8 cellular contexts compared by ENCODE assay signal in genomic region chr5:134145779-134146581, GRCh38. TPM values are rescaled to one million over a fixed set of nuclear protein-coding genes. Genes with fewer than 3 reads are reported as not detected.
A peak's percentile ranks its signal among the peaks of the same experiment; 100 is the strongest.
DNase-seq lines count a peak whose midpoint lies in the region; ATAC-seq, FAIRE-seq and TF ChIP-seq lines count a peak whose summit lies in the region.

No MANE protein-coding gene starts in this region.

- H3K27ac Mint-ChIP-seq in activated T-cell treated with anti-CD3 and anti-CD28 coated beads, Interleukin-2, amount 50 U/mL, for 72 hours, result peak overlapping the region; percentile 35
- H3K27ac Mint-ChIP-seq in neural crest cell (ENCODE audit: unreplicated experiment), result no peak overlapping the region

- POLR2A ChIA-PET in A673 (lab: Charles Lee; ENCODE audit: low non-redundant PET), result no interaction called here

- CTCF ChIA-PET in A673 (lab: Charles Lee), result interaction anchor here (0.6 to 2.1 kb wide), 3 partner anchors 65 to 106 kb away, joined by 3 to 13 read pairs (median 4); no protein-coding TSS in a partner anchor

- H3K9me3 Mint-ChIP-seq in activated T-cell treated with anti-CD3 and anti-CD28 coated beads, Interleukin-2, amount 50 U/mL, for 72 hours, result no peaks in the 10 kb centered on the region
- H3K9me3 Mint-ChIP-seq in neural crest cell, result no peaks in the 10 kb centered on the region

- peaks cover 46% of the 10 kb centered on the region for H3K36me3 ChIP-seq in A673 (ENCODE audit: insufficient read depth, low read length, poor library complexity, severe bottlenecking)

- peak; percentile 79 for DNase-seq in A673 (ENCODE audit: low spot score)
- peak; percentile 56 for DNase-seq in GM12892 (ENCODE audit: insufficient read length)
- peak; percentile 64 for DNase-seq in RCC 7860 (ENCODE audit: low spot score)
- DNase-seq in activated T-cell treated with anti-CD3 and anti-CD28 coated beads, Interleukin-2, amount 50 U/mL, for 72 hours, result peak; percentile 84 to 86
- DNase-seq in fibroblast of peridontal ligament (ENCODE audit: extremely low read depth), result peak; percentile 71
- DNase-seq in neural crest cell (ENCODE audit: low read depth, low spot score), result peak; percentile 87
- DNase-seq in substantia nigra (lab: John Stamatoyannopoulos, UW), result peak in 43 of 49 donors; percentile 23 to 87 (median 70)

- peak; percentile 36; the same call in 1 of the 2 replicates for TF ChIP-seq POLR2A in GM12892 (IDR thresholded peaks at IDR 0.05; ENCODE audit: low read depth, low read length)

- intact Hi-C loops in A673 (cut with micrococcal nuclease; ENCODE audit: unreplicated experiment), result loop anchor here (1.0 kb wide), 1 partner anchor 107 kb away; no protein-coding TSS in a partner anchor

- H3K4me3 Mint-ChIP-seq in activated T-cell treated with anti-CD3 and anti-CD28 coated beads, Interleukin-2, amount 50 U/mL, for 72 hours, result no peak overlapping the region
- H3K4me3 Mint-ChIP-seq in neural crest cell, result peak overlapping the region; percentile 15

- peak; percentile 57 for ATAC-seq in HG03571 (IDR thresholded peaks at IDR 0.05; ENCODE audit: unreplicated experiment)
- peak; percentile 72 to 81 for ATAC-seq in activated T-cell treated with anti-CD3 and anti-CD28 coated beads, Interleukin-2, amount 50 U/mL, for 72 hours (replicated peaks in 1 of 2)

- FAIRE-seq in GM12892 (lab: Jason Lieb, UNC) (peak; percentile 91), RCC 7860 (lab: Jason Lieb, UNC) (no peak)

- peak; percentile 91 for TF ChIP-seq CTCF in A673 (conservative IDR thresholded peaks at IDR 0.05; ENCODE audit: low read depth, low read length)
- peak; percentile 86 for TF ChIP-seq CTCF in neural crest cell (conservative IDR thresholded peaks at IDR 0.05)

- H3K27me3 ChIP-seq in A673 (replicated peaks; ENCODE audit: insufficient read depth, low read depth, low read length, poor library complexity), result no peaks in the 10 kb centered on the region

- H3K4me1 Mint-ChIP-seq in activated T-cell treated with anti-CD3 and anti-CD28 coated beads, Interleukin-2, amount 50 U/mL, for 72 hours (ENCODE audit: low read depth), result peaks cover 54% of the 10 kb centered on the region
- peaks cover 21% of the 10 kb centered on the region for H3K4me1 Mint-ChIP-seq in neural crest cell

- H3K4me3 ChIP-seq in A673 (ENCODE audit: low read depth, low read length, poor library complexity, severe bottlenecking), result no peak overlapping the region

- H3K27me3 Mint-ChIP-seq in activated T-cell treated with anti-CD3 and anti-CD28 coated beads, Interleukin-2, amount 50 U/mL, for 72 hours (ENCODE audit: low read depth), result no peaks in the 10 kb centered on the region
- H3K27me3 Mint-ChIP-seq in neural crest cell (ENCODE audit: low read depth), result no peaks in the 10 kb centered on the region

- H3K4me1 ChIP-seq in A673 (ENCODE audit: insufficient read depth, low read length, poor library complexity, severe bottlenecking), result no peaks in the 10 kb centered on the region

- H3K27ac ChIP-seq in A673 (ENCODE audit: low read depth, low read length, poor library complexity, severe bottlenecking) (no peak overlapping the region), substantia nigra (ENCODE audit: low read depth, low read length, poor library complexity, severe bottlenecking) (no peak overlapping the region)

- BruUV-seq in A673 (replicated peaks; lab: Mats Ljungman, UMichigan), result no TSS peak

- H3K9me3 ChIP-seq in A673 (ENCODE audit: low read depth, low read length, poor library complexity, severe bottlenecking), result no peaks in the 10 kb centered on the region

- peaks cover 11 to 22% of the 10 kb centered on the region in 2 donors for H3K36me3 Mint-ChIP-seq in activated T-cell treated with anti-CD3 and anti-CD28 coated beads, Interleukin-2, amount 50 U/mL, for 72 hours (ENCODE audit: insufficient read depth in 2 of 2)
- no peaks in the 10 kb centered on the region for H3K36me3 Mint-ChIP-seq in neural crest cell (ENCODE audit: low read depth)

RNA-seq across cellular contexts. Expression of gene SKP1, which starts 30.8 kb away (rescaled TPM):
- total RNA-seq in A673 (2021) (409 and 465 TPM in 2 replicates), neural crest cell (329 and 340 TPM in 2 replicates)
- polyA plus RNA-seq in GM12892 (2012; ENCODE audit: missing spikeins), result 557 TPM
- total RNA-seq in activated T-cell treated with anti-CD3 and anti-CD28 coated beads, Interleukin-2, amount 50 U/mL, for 72 hours, result 100 to 1,000 TPM; 201 to 238 TPM

RNA-seq across cellular contexts. Expression of gene TCF7, which starts 31.5 kb away (rescaled TPM):
- 2.4 and 3.3 TPM in 2 replicates for total RNA-seq in A673 (2021)
- polyA plus RNA-seq in GM12892 (2012; ENCODE audit: missing spikeins), result 39.3 TPM
- total RNA-seq in activated T-cell treated with anti-CD3 and anti-CD28 coated beads, Interleukin-2, amount 50 U/mL, for 72 hours, result 100 to 1,000 TPM; 142 to 265 TPM
- total RNA-seq in neural crest cell, result 18.0 and 19.3 TPM in 2 replicates
